In the genomic region with DNA sequence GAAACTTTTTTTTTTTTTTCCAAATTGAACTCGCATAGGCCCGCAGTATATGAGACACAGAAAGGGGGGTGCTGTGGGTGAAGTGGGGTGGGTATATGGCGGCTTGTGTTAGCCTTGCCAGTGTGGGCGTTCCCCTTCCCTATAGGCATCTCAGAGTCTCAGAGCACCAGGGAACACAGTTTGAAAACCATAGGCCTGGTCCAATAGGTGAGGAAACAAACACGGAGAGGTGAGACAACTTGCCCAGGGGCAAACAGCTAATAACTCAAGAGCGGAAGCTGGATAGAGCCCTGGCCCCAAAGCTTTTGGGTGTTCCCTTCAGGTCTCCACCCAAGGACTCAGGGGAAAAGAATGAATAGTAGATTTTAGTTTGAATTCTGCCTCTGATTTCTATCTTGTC, we compare ENCODE assay signal across 30 cellular contexts.
"Had no signal": no experiment of that assay in that cellular context is flagged by ENCODE, and none has a peak within 500 bp of the region (broad histone marks: within the 10 kb centered on the region; RNA-seq: fewer than 3 reads in every experiment).

No MANE protein-coding gene starts in this region.

- ATAC-seq: gastrocnemius medialis; left lobe of liver; mucosa of descending colon; natural killer cell treated with Interleukin-12 subunit alpha and Interleukin-12 subunit beta and Interleukin-15 and Interleukin-18, amount 100 ng/mL, for 72 hours; sciatic nerve; stimulated activated naive CD8-positive, alpha-beta T cell treated with anti-CD3 and anti-CD28 coated beads, Interleukin-15, amount 100 ng/mL, for 72 hours; upper lobe of right lung had no signal

- H3K36me3 Mint-ChIP-seq: natural killer cell treated with Interleukin-12 subunit alpha and Interleukin-12 subunit beta and Interleukin-15 and Interleukin-18, amount 100 ng/mL, for 72 hours had no signal

- DNase-seq: effector CD8-positive, alpha-beta T cell; endodermal cell; erythroblast; gastrocnemius medialis; head of caudate nucleus; kidney; mesenchymal stem cell; mucosa of descending colon; naive B cell; stimulated activated CD4-positive, alpha-beta T cell treated with anti-CD3 and anti-CD28 coated beads, Interleukin-12 subunit alpha, Interleukin-12 subunit beta, amount 100 ng/mL, for 4 hours; stimulated activated CD4-positive, alpha-beta T cell treated with anti-CD3 and anti-CD28 coated beads, Interleukin-1b, Interleukin-23, amount 100 ng/mL, for 48 hours; stimulated activated CD4-positive, alpha-beta T cell treated with anti-CD3 and anti-CD28 coated beads, Interleukin-4, amount 100 ng/mL, for 1 hour; stimulated activated CD8-positive, alpha-beta memory T cell treated with anti-CD3 and anti-CD28 coated beads, Interleukin-4, amount 100 ng/mL, for 48 hours; stimulated activated naive CD4-positive, alpha-beta T cell; stimulated activated naive CD8-positive, alpha-beta T cell treated with anti-CD3 and anti-CD28 coated beads, Interleukin-15, amount 100 ng/mL, for 72 hours; thyroid gland; upper lobe of right lung; uterus had no signal

- H3K79me2 ChIP-seq: parathyroid adenoma had no signal

- H3K9me3 Mint-ChIP-seq: dendritic cell treated with granulocyte-macrophage colony-stimulating factor and Interleukin-4, amounts not matched to agents 40 ng/mL and 50 ng/mL, for 4 days; endodermal cell; mesothelial cell of epicardium; naive B cell; natural killer cell treated with Interleukin-12 subunit alpha and Interleukin-12 subunit beta and Interleukin-15 and Interleukin-18, amount 100 ng/mL, for 72 hours; neural progenitor cell; stimulated activated naive CD8-positive, alpha-beta T cell treated with anti-CD3 and anti-CD28 coated beads, Interleukin-15, amount 100 ng/mL, for 72 hours had no signal

- H3K27me3 ChIP-seq: right atrium auricular region, thyroid gland, uterus had no signal

- H3K27ac ChIP-seq: gastrocnemius medialis, neural progenitor cell, parathyroid adenoma, prostate gland, right atrium auricular region, upper lobe of right lung, uterus had no signal

- H3K4me2 ChIP-seq: neural progenitor cell, smooth muscle cell had no signal

- H3K4me3 ChIP-seq: gastrocnemius medialis, lung, mucosa of descending colon, neural progenitor cell, prostate gland, right atrium auricular region, smooth muscle cell, thyroid gland, upper lobe of right lung, uterus had no signal

- FAIRE-seq: colon, kidney had no signal

- H2AFZ ChIP-seq: neural progenitor cell, parathyroid adenoma had no signal

- H3K9me3 ChIP-seq: gastrocnemius medialis, mucosa of descending colon, prostate gland, right atrium auricular region, thyroid gland, upper lobe of right lung, uterus had no signal

- H3K4me3 Mint-ChIP-seq: dendritic cell treated with granulocyte-macrophage colony-stimulating factor and Interleukin-4, amounts not matched to agents 40 ng/mL and 50 ng/mL, for 4 days; endodermal cell; mesothelial cell of epicardium; naive B cell; natural killer cell treated with Interleukin-12 subunit alpha and Interleukin-12 subunit beta and Interleukin-15 and Interleukin-18, amount 100 ng/mL, for 72 hours; neural progenitor cell; stimulated activated naive CD8-positive, alpha-beta T cell treated with anti-CD3 and anti-CD28 coated beads, Interleukin-15, amount 100 ng/mL, for 72 hours had no signal

- H3K36me3 ChIP-seq: gastrocnemius medialis, neural progenitor cell, prostate gland, right atrium auricular region, upper lobe of right lung, uterus had no signal

- H3K27ac Mint-ChIP-seq: dendritic cell treated with granulocyte-macrophage colony-stimulating factor and Interleukin-4, amounts not matched to agents 40 ng/mL and 50 ng/mL, for 4 days; mesothelial cell of epicardium; naive B cell; natural killer cell treated with Interleukin-12 subunit alpha and Interleukin-12 subunit beta and Interleukin-15 and Interleukin-18, amount 100 ng/mL, for 72 hours; neural progenitor cell; stimulated activated naive CD8-positive, alpha-beta T cell treated with anti-CD3 and anti-CD28 coated beads, Interleukin-15, amount 100 ng/mL, for 72 hours had no signal

- H3K4me1 ChIP-seq: parathyroid adenoma, prostate gland, right atrium auricular region, upper lobe of right lung, uterus had no signal

- H3K9ac ChIP-seq: neural progenitor cell, parathyroid adenoma had no signal

- H3K4me1 Mint-ChIP-seq: endodermal cell; naive B cell; stimulated activated naive CD8-positive, alpha-beta T cell treated with anti-CD3 and anti-CD28 coated beads, Interleukin-15, amount 100 ng/mL, for 72 hours had no signal
